Comparison of ENCODE assay signal across 8 cellular contexts in the genomic region with DNA sequence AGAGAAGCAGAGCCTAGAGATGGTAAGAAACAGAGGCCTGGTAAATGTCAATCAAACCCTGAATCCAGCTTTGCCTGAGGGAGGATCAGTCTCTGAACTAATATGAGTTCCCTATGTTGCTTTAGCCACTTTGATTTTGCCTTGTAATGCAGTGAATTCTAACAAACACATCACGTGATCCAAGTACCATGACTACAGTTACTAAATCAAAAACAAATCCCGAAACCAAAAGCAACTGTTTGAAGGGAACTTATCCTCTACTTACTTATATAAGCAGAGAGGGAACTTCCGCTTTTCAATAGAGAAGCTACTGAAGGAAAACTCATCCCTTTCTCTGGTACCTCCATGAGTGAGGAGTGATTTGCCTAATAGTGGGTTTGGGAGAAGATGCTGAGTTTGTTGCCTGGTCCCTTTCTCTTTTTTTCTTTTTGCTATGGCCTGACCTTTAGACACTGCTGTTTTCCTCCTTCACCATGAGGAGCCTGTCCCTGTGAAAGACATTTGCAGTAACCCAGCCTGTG. TPM values are rescaled to one million over a fixed set of nuclear protein-coding genes. Genes with fewer than 3 reads are reported as not detected.
DNase-seq lines count a peak whose midpoint lies in the region; ATAC-seq and TF ChIP-seq lines count a peak whose summit lies in the region.

No MANE protein-coding gene starts in this region.

- TF ChIP-seq CTCF in activated CD8-positive, alpha-beta T cell treated with anti-CD3 and anti-CD28 coated beads for 36 hours (IDR thresholded peaks at IDR 0.05) = no peak

- H3K27me3 Mint-ChIP-seq in activated naive CD4-positive, alpha-beta T cell treated with anti-CD3 and anti-CD28 coated beads for 36 hours (ENCODE audit: low read depth) = no peaks in the 10 kb centered on the region
- no peaks in the 10 kb centered on the region for H3K27me3 Mint-ChIP-seq in activated CD8-positive, alpha-beta T cell treated with anti-CD3 and anti-CD28 coated beads for 36 hours

- intact Hi-C loops in activated naive CD4-positive, alpha-beta T cell treated with anti-CD3 and anti-CD28 coated beads for 36 hours (cut with micrococcal nuclease) = loop anchor here (1.0 to 2.0 kb wide), 3 partner anchors 13 to 122 kb away; a partner anchor contains a TSS
- intact Hi-C loops in activated CD8-positive, alpha-beta T cell treated with anti-CD3 and anti-CD28 coated beads for 36 hours (cut with micrococcal nuclease) = no loop called here

- H3K36me3 Mint-ChIP-seq in activated naive CD4-positive, alpha-beta T cell treated with anti-CD3 and anti-CD28 coated beads for 36 hours (ENCODE audit: low read depth) = no peaks in the 10 kb centered on the region
- H3K36me3 Mint-ChIP-seq in activated CD8-positive, alpha-beta T cell treated with anti-CD3 and anti-CD28 coated beads for 36 hours (ENCODE audit: low read depth) = no peaks in the 10 kb centered on the region

- ATAC-seq in HG03342 (IDR thresholded peaks at IDR 0.05; ENCODE audit: unreplicated experiment) = peak; percentile 84
- peak; percentile 79 for ATAC-seq in activated CD8-positive, alpha-beta T cell treated with anti-CD3 and anti-CD28 coated beads for 36 hours

- peak overlapping the region; percentile 21 for H3K4me3 Mint-ChIP-seq in activated naive CD4-positive, alpha-beta T cell treated with anti-CD3 and anti-CD28 coated beads for 36 hours
- no peak overlapping the region for H3K4me3 Mint-ChIP-seq in activated CD8-positive, alpha-beta T cell treated with anti-CD3 and anti-CD28 coated beads for 36 hours

- no peak overlapping the region for H3K4me3 ChIP-seq in H7 (ENCODE audit: insufficient read depth, low read depth, low read length)

- POLR2A ChIA-PET in activated CD8-positive, alpha-beta T cell treated with anti-CD3 and anti-CD28 coated beads for 36 hours (lab: Charles Lee) = interaction anchor here (0.6 to 1.4 kb wide), 7 partner anchors 12 to 543 kb away, joined by 3 to 6 read pairs (median 4); a partner anchor contains a TSS

- peak overlapping the region; percentile 90 for H3K27ac Mint-ChIP-seq in activated naive CD4-positive, alpha-beta T cell treated with anti-CD3 and anti-CD28 coated beads for 36 hours
- peak overlapping the region; percentile 66 for H3K27ac Mint-ChIP-seq in activated CD8-positive, alpha-beta T cell treated with anti-CD3 and anti-CD28 coated beads for 36 hours

- DNase-seq in activated naive CD4-positive, alpha-beta T cell treated with anti-CD3 and anti-CD28 coated beads for 36 hours = no peak
- no peak for DNase-seq in activated naive CD4-positive, alpha-beta T cell treated with Interleukin-2 at 50 U/mL for 16 hours
- no peak for DNase-seq in activated CD8-positive, alpha-beta T cell treated with anti-CD3 and anti-CD28 coated beads for 36 hours
- peak; percentile 26 for DNase-seq in hepatic stellate cell (ENCODE audit: low spot score)
- DNase-seq in superior temporal gyrus (ENCODE audit: extremely low spot score) = peak; percentile 57
- DNase-seq in H7 = no peak
- DNase-seq in stimulated activated CD4-positive, alpha-beta T cell treated with anti-CD3 and anti-CD28 coated beads, Interleukin-4, amount 100 ng/mL, for 24 hours = no peak

- peaks cover 31% of the 10 kb centered on the region for H3K4me1 Mint-ChIP-seq in activated naive CD4-positive, alpha-beta T cell treated with anti-CD3 and anti-CD28 coated beads for 36 hours (ENCODE audit: low read depth)
- peaks cover 12% of the 10 kb centered on the region for H3K4me1 Mint-ChIP-seq in activated CD8-positive, alpha-beta T cell treated with anti-CD3 and anti-CD28 coated beads for 36 hours (ENCODE audit: low read depth)

- H3K9me3 Mint-ChIP-seq in activated naive CD4-positive, alpha-beta T cell treated with anti-CD3 and anti-CD28 coated beads for 36 hours = no peaks in the 10 kb centered on the region
- no peaks in the 10 kb centered on the region for H3K9me3 Mint-ChIP-seq in activated CD8-positive, alpha-beta T cell treated with anti-CD3 and anti-CD28 coated beads for 36 hours

- CTCF ChIA-PET in activated naive CD4-positive, alpha-beta T cell treated with anti-CD3 and anti-CD28 coated beads for 36 hours (lab: Charles Lee) = interaction anchor here (0.7 to 4.2 kb wide), 5 partner anchors 9 to 69 kb away, joined by 3 to 30 read pairs (median 4); no protein-coding TSS in a partner anchor
- CTCF ChIA-PET in activated CD8-positive, alpha-beta T cell treated with anti-CD3 and anti-CD28 coated beads for 36 hours (lab: Charles Lee) = interaction anchor here (0.9 to 7.2 kb wide), 7 partner anchors 12 to 297 kb away, joined by 3 to 61 read pairs (median 6); a partner anchor contains a TSS

- no peaks in the 10 kb centered on the region for H3K36me3 ChIP-seq in H7 (replicated peaks; ENCODE audit: control insufficient read depth, insufficient read depth, low read length)

- no peaks in the 10 kb centered on the region for H3K27me3 ChIP-seq in H7 (ENCODE audit: control insufficient read depth, insufficient read depth, low read length)

RNA-seq across cellular contexts. Expression of a gene that starts 7.7 kb away (rescaled TPM):
- 10 to 100 TPM; 41.1 to 43.2 TPM for total RNA-seq in activated naive CD4-positive, alpha-beta T cell treated with anti-CD3 and anti-CD28 coated beads for 36 hours
- 10 to 100 TPM; 43.1 to 44.5 TPM for total RNA-seq in activated CD8-positive, alpha-beta T cell treated with anti-CD3 and anti-CD28 coated beads for 36 hours
- 4.6 and 7.4 TPM in 2 replicates for total RNA-seq in H7 (2014; rRNA removed; shearing (Covaris generic))

RNA-seq across cellular contexts. Expression of a gene that starts 23.1 kb away (rescaled TPM):
- 1 to 10 TPM; 5.2 to 5.8 TPM for total RNA-seq in activated naive CD4-positive, alpha-beta T cell treated with anti-CD3 and anti-CD28 coated beads for 36 hours
- 1 to 10 TPM; 7.9 to 8.6 TPM for total RNA-seq in activated CD8-positive, alpha-beta T cell treated with anti-CD3 and anti-CD28 coated beads for 36 hours
- 6.2 and 7.8 TPM in 2 replicates for total RNA-seq in H7 (2014; rRNA removed; shearing (Covaris generic))

Comparison
In these comparisons a context has a peak if more than half of its experiments do, and no peak if none do; other contexts are left out.
1. DNase-seq: peak in hepatic stellate cell (single experiment) and superior temporal gyrus (single experiment); none in activated naive CD4-positive, alpha-beta T cell treated with anti-CD3 and anti-CD28 coated beads for 36 hours (single experiment), activated naive CD4-positive, alpha-beta T cell treated with Interleukin-2 at 50 U/mL for 16 hours (single experiment), activated CD8-positive, alpha-beta T cell treated with anti-CD3 and anti-CD28 coated beads for 36 hours (single experiment), H7 (single experiment) and stimulated activated CD4-positive, alpha-beta T cell treated with anti-CD3 and anti-CD28 coated beads, Interleukin-4, amount 100 ng/mL, for 24 hours (single experiment).